Comparison of ENCODE assay signal across 8 cellular contexts in genomic region chr4:8200302-8200975, GRCh38. TPM values are rescaled to one million over a fixed set of nuclear protein-coding genes. Genes with fewer than 3 reads are reported as not detected.
DNase-seq lines count a peak whose midpoint lies in the region; ATAC-seq and TF ChIP-seq lines count a peak whose summit lies in the region.

No MANE protein-coding gene starts in this region.

- ATAC-seq in lower lobe of right lung (peak; percentile 58 to 61), GM19452 (IDR thresholded peaks at IDR 0.05; ENCODE audit: unreplicated experiment) (no peak), HG03159 (IDR thresholded peaks at IDR 0.05; ENCODE audit: unreplicated experiment) (no peak)

- WGBS in transverse colon (ENCODE audit: low coverage in 1 of 2), 2 donors = 70% methylated on average over 30 of the region's 30 CpGs; no CpG with 5 or more reads in 1 of the 2 donors

- H3K27me3 ChIP-seq in BE2C (no peaks in the 10 kb centered on the region), ascending aorta (no peaks in the 10 kb centered on the region), lower lobe of right lung (ENCODE audit: low read depth) (no peaks in the 10 kb centered on the region), transverse colon (no peaks in the 10 kb centered on the region)

- intact Hi-C loops in ascending aorta (cut with DNase I) = no loop called here
- intact Hi-C loops in lower lobe of right lung (cut with DNase I) = no loop called here
- intact Hi-C loops in transverse colon (cut with DNase I; ENCODE audit: low total_unique reads) = no loop called here
- intact Hi-C loops in posterior cingulate gyrus (cut with DNase I) = no loop called here

- H3K4me1 ChIP-seq in BE2C (peaks cover 48% of the 10 kb centered on the region), ascending aorta (peaks cover 8 to 20% of the 10 kb centered on the region in 2 donors), lower lobe of right lung (peaks cover 58% of the 10 kb centered on the region), transverse colon (peaks cover 6 to 26% (median 24%) of the 10 kb centered on the region in 4 donors)

- peak; percentile 43 for TF ChIP-seq POLR2A in transverse colon (IDR thresholded peaks at IDR 0.05)

- in situ Hi-C loops in transverse colon (cut with MboI; ENCODE audit: low pct_ligation_motif_present in 1 of 4, low pct_unique_long_range_greater_than_20kb in 1 of 4, low sequenced_read_pairs in 3 of 4) = no loop called here

- H3K36me3 ChIP-seq in BE2C (no peaks in the 10 kb centered on the region), ascending aorta (no peaks in the 10 kb centered on the region), lower lobe of right lung (peaks cover under 1% of the 10 kb centered on the region), transverse colon (no peaks in the 10 kb centered on the region)

- H3K9me3 ChIP-seq in BE2C (no peaks in the 10 kb centered on the region), ascending aorta (no peaks in the 10 kb centered on the region), lower lobe of right lung (no peaks in the 10 kb centered on the region), transverse colon (no peaks in the 10 kb centered on the region)

- H3K27ac ChIP-seq in ascending aorta (peak overlapping the region; percentile 55 to 64), lower lobe of right lung (peak overlapping the region; percentile 90), transverse colon (peak overlapping the region; percentile 76 to 87 (median 80))

- no peak for TF ChIP-seq EP300 in transverse colon (IDR thresholded peaks at IDR 0.05; ENCODE audit: low read depth)

- H3K4me3 ChIP-seq in BE2C (ENCODE audit: low read depth, low read length) = peak overlapping the region; percentile 69
- peak overlapping the region; percentile 31 to 59 for H3K4me3 ChIP-seq in ascending aorta
- peak overlapping the region; percentile 68 for H3K4me3 ChIP-seq in lower lobe of right lung
- peak overlapping the region in 3 of 4 donors; percentile 21 to 52 (median 42) for H3K4me3 ChIP-seq in transverse colon

- peak; percentile 45 for DNase-seq in BE2C
- peak; percentile 88 for DNase-seq in NAMALWA (ENCODE audit: low spot score)
- peak in 1 of 2 donors; percentile 77 for DNase-seq in ascending aorta (ENCODE audit: low spot score in 2 of 2)
- peak; percentile 86 for DNase-seq in lower lobe of right lung
- peak; percentile 50 for DNase-seq in transverse colon
- DNase-seq in posterior cingulate gyrus = no peak

- TF ChIP-seq CTCF in BE2C (IDR thresholded peaks at IDR 0.05; ENCODE audit: low read depth, low read length) (no peak), ascending aorta (IDR thresholded peaks at IDR 0.05) (no peak), lower lobe of right lung (IDR thresholded peaks at IDR 0.05) (no peak), transverse colon (IDR thresholded peaks at IDR 0.05) (no peak)

RNA-seq across cellular contexts. Expression of gene SH3TC1, which starts 1.3 kb away (rescaled TPM):
- polyA plus RNA-seq in BE2C (2012; ENCODE audit: insufficient read depth, insufficient read length, low read depth) = 43.1 TPM
- total RNA-seq in ascending aorta = 64.5 TPM
- total RNA-seq in lower lobe of right lung = 73.1 TPM
- 10 to 100 TPM; 15.0 to 78.6 (median 41.4) TPM for total RNA-seq in transverse colon

RNA-seq across cellular contexts. Expression of gene ABLIM2, which starts 41.8 kb away (rescaled TPM):
- 10.1 TPM for polyA plus RNA-seq in BE2C (2012; ENCODE audit: insufficient read depth, insufficient read length, low read depth)
- total RNA-seq in ascending aorta (30.8 TPM), lower lobe of right lung (5.2 TPM), transverse colon (10 to 100 TPM in 3 of 4 donors, 1 to 10 TPM in 1; 3.2 to 58.4 (median 14.2) TPM)

Comparison
In these comparisons a context has a peak if more than half of its experiments do, and no peak if none do; other contexts are left out.
1. DNase-seq: peak in BE2C (single experiment), NAMALWA (single experiment), lower lobe of right lung (single experiment) and transverse colon (single experiment); none in posterior cingulate gyrus (0 of 10).
2. ATAC-seq: peak in lower lobe of right lung (2 of 2); none in GM19452 (single experiment) and HG03159 (single experiment).
3. Peak in every context shown above with its lines, with median percentiles within 50 percentile points of each other: H3K4me3 ChIP-seq and H3K27ac ChIP-seq.